In the genomic region with DNA sequence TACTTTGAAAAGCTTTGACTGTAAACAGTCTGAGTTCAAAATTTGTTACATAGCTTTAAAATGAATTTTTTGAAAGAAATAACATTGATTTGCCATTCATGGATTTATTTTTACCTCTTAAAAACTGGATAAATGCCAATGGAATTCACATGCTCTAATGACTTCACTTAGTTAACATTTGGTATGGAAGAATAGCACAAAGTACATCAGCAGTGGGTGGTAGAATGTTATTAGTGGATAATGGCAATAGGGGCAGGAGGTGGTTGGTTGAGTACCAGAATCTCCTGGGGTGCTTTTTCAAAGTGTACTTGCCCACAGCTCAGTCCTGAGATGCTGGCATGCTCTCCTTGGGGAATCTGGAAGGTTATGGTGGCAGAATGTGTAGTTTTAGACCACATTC, we compare ENCODE assay signal across 19 cellular contexts. TPM values are rescaled to one million over a fixed set of nuclear protein-coding genes. Genes with fewer than 3 reads are reported as not detected.
DNase-seq lines count a peak whose midpoint lies in the region; ATAC-seq and TF ChIP-seq lines count a peak whose summit lies in the region.
"Had no signal": no experiment of that assay in that cellular context is flagged by ENCODE, and none has a peak within 500 bp of the region (broad histone marks: within the 10 kb centered on the region; RNA-seq: fewer than 3 reads in every experiment).

No MANE protein-coding gene starts in this region.

- peak overlapping the region; percentile 48 for H3K4me3 Mint-ChIP-seq in type B pancreatic cell
- H3K4me3 Mint-ChIP-seq: activated CD4-positive, alpha-beta T cell treated with anti-CD3 and anti-CD28 coated beads, Interleukin-2, amount 10 ng/mL, durations not matched to agents 7 days and 5 days; activated naive CD8-positive, alpha-beta T cell treated with anti-CD3 and anti-CD28 coated beads, Interleukin-2, amount 50 U/mL, for 24 hours; naive thymus-derived CD4-positive, alpha-beta T cell had no signal

- H3K4me1 ChIP-seq in adipocyte (ENCODE audit: control insufficient read depth, insufficient read depth, low read length), result peaks cover 11% of the 10 kb centered on the region
- H3K4me1 ChIP-seq: prostate gland had no signal

- peak overlapping the region; percentile 5 for H3K4me3 ChIP-seq in adipocyte (ENCODE audit: low read length)
- H3K4me3 ChIP-seq: prostate gland, upper lobe of left lung had no signal

- ATAC-seq in GM19397 (IDR thresholded peaks at IDR 0.05; ENCODE audit: unreplicated experiment), result no peak
- ATAC-seq: activated naive CD8-positive, alpha-beta T cell treated with anti-CD3 and anti-CD28 coated beads, Interleukin-2, amount 50 U/mL, for 24 hours; HCT116; naive thymus-derived CD4-positive, alpha-beta T cell had no signal

- peaks cover 35% of the 10 kb centered on the region for H3K4me1 Mint-ChIP-seq in type B pancreatic cell (ENCODE audit: unreplicated experiment)

- H3K36me3 ChIP-seq in adipocyte (ENCODE audit: control insufficient read depth, insufficient read depth, low read length, severe bottlenecking), result no peaks in the 10 kb centered on the region
- H3K36me3 ChIP-seq: prostate gland, upper lobe of left lung had no signal

- no peak overlapping the region for H3K9ac ChIP-seq in adipocyte (ENCODE audit: low read length)

- no peak overlapping the region for H3K27ac Mint-ChIP-seq in type B pancreatic cell
- H3K27ac Mint-ChIP-seq: activated CD4-positive, alpha-beta T cell treated with anti-CD3 and anti-CD28 coated beads, Interleukin-2, amount 10 ng/mL, durations not matched to agents 7 days and 5 days; activated naive CD8-positive, alpha-beta T cell treated with anti-CD3 and anti-CD28 coated beads, Interleukin-2, amount 50 U/mL, for 24 hours; naive thymus-derived CD4-positive, alpha-beta T cell had no signal

- DNase-seq in NCI-H2227 treated with DMSO at 0.1 percent for 48 hours (lab: John Stamatoyannopoulos, UW) (peak; percentile 38), NCI-H2227 (lab: John Stamatoyannopoulos, UW; ENCODE audit: unreplicated experiment) (no peak), adipocyte (ENCODE audit: low read depth) (no peak), kidney tubule cell (ENCODE audit: low spot score) (peak; percentile 55), type B pancreatic cell (ENCODE audit: extremely low spot score, unreplicated experiment) (no peak), middle frontal gyrus (ENCODE audit: extremely low spot score, low spot score) (no peak)
- DNase-seq in activated CD8-positive, alpha-beta memory T cell treated with anti-CD3 and anti-CD28 coated beads, Interleukin-2, amount 50 U/mL, for 48 hours, result no peak
- DNase-seq: 8988T; activated CD4-positive, alpha-beta T cell treated with anti-CD3 and anti-CD28 coated beads, Interleukin-2, amount 10 ng/mL, durations not matched to agents 7 days and 5 days; activated naive CD8-positive, alpha-beta T cell treated with anti-CD3 and anti-CD28 coated beads, Interleukin-2, amount 50 U/mL, for 24 hours; COR-L47; islet precursor cell; naive thymus-derived CD4-positive, alpha-beta T cell; NCI-H526; upper lobe of left lung had no signal

- no peaks in the 10 kb centered on the region for H3K9me3 Mint-ChIP-seq in type B pancreatic cell
- H3K9me3 Mint-ChIP-seq: activated CD4-positive, alpha-beta T cell treated with anti-CD3 and anti-CD28 coated beads, Interleukin-2, amount 10 ng/mL, durations not matched to agents 7 days and 5 days; activated naive CD8-positive, alpha-beta T cell treated with anti-CD3 and anti-CD28 coated beads, Interleukin-2, amount 50 U/mL, for 24 hours had no signal

- no peaks in the 10 kb centered on the region for H3K27me3 ChIP-seq in adipocyte (replicated peaks; ENCODE audit: control insufficient read depth, insufficient read depth, low read length)

- TF ChIP-seq CTCF in type B pancreatic cell (conservative IDR thresholded peaks at IDR 0.05), result no peak

- H3K27me3 Mint-ChIP-seq in type B pancreatic cell, result no peaks in the 10 kb centered on the region

- peaks cover 22% of the 10 kb centered on the region for H3K36me3 Mint-ChIP-seq in type B pancreatic cell

- H3K9me3 ChIP-seq in adipocyte (ENCODE audit: control insufficient read depth, low read length), result no peaks in the 10 kb centered on the region
- H3K9me3 ChIP-seq: prostate gland, upper lobe of left lung had no signal

RNA-seq across cellular contexts. Expression of a gene that starts 4.7 kb away (rescaled TPM):
- 21.3 and 24.0 TPM in 2 replicates for total RNA-seq in type B pancreatic cell (ENCODE audit: low replicate concordance)
- total RNA-seq: activated CD4-positive, alpha-beta T cell treated with anti-CD3 and anti-CD28 coated beads, Interleukin-2, amount 10 ng/mL, durations not matched to agents 7 days and 5 days; T-helper 1 cell treated with Interleukin-12 subunit alpha and Interleukin-12 subunit beta and Interleukin-4 antibody, amounts not matched to agents 30 ng/mL and 1 ng/mL, for 36 hours had no signal

Comparison
In these comparisons a context has a peak if more than half of its experiments do, and no peak if none do; other contexts are left out.
1. DNase-seq: peak in NCI-H2227 treated with DMSO at 0.1 percent for 48 hours (single experiment) and kidney tubule cell (single experiment); none in NCI-H2227 (single experiment), adipocyte (single experiment), type B pancreatic cell (single experiment), activated CD8-positive, alpha-beta memory T cell treated with anti-CD3 and anti-CD28 coated beads, Interleukin-2, amount 50 U/mL, for 48 hours (single experiment) and middle frontal gyrus (single experiment).